ENCODE assay signal across 2 cellular contexts in the genomic region with DNA sequence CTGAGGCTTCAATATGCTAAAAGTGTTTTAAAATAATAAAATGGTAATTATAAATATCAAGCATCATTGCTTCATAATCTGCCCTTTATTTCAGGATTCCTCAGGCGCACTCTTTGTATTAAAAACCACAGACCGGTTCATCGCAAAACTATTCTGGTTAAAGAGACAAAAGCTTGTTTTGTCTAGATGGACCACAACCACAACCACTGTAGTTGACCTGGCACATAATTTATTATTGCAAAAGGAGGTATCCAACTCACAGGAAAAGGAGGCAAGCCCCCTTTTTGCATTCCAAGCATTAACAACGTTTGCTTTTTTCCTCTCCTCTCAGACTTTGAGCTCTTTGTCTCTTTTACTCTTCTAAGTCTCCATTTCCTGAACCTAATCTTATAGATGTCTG.
TF ChIP-seq lines count a peak whose summit lies in the region.

No MANE protein-coding gene starts in this region.

TF ChIP-seq in H1, 55 proteins besides CTCF, POLR2A, EP300 and RAD21:
- TF ChIP-seq RXRA (IDR thresholded peaks at IDR 0.05; ENCODE audit: insufficient read depth, low read depth, low read length) (no peak), JUN (IDR thresholded peaks at IDR 0.05; ENCODE audit: low read depth, low read length) (no peak), RFX5 (IDR thresholded peaks at IDR 0.05; ENCODE audit: borderline replicate concordance, low read depth, low read length) (no peak), KDM5A (IDR thresholded peaks at IDR 0.05; ENCODE audit: low read length) (no peak), EGR1 (IDR thresholded peaks at IDR 0.05; ENCODE audit: borderline replicate concordance, low read depth, low read length) (no peak), PHF8 (conservative IDR thresholded peaks at IDR 0.05; ENCODE audit: low read depth, low read length) (no peak), TCF12 (IDR thresholded peaks at IDR 0.05; ENCODE audit: low read depth, low read length) (no peak)
- TF ChIP-seq, protein P1, sequence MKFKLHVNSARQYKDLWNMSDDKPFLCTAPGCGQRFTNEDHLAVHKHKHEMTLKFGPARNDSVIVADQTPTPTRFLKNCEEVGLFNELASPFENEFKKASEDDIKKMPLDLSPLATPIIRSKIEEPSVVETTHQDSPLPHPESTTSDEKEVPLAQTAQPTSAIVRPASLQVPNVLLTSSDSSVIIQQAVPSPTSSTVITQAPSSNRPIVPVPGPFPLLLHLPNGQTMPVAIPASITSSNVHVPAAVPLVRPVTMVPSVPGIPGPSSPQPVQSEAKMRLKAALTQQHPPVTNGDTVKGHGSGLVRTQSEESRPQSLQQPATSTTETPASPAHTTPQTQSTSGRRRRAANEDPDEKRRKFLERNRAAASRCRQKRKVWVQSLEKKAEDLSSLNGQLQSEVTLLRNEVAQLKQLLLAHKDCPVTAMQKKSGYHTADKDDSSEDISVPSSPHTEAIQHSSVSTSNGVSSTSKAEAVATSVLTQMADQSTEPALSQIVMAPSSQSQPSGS (IDR thresholded peaks at IDR 0.05; ENCODE audit: low read length): no peak

TF ChIP-seq in SK-N-SH, 30 proteins besides CTCF, POLR2A, EP300 and RAD21:
- TF ChIP-seq FOXM1 (IDR thresholded peaks at IDR 0.05; ENCODE audit: low read depth) (no peak), MEF2A (IDR thresholded peaks at IDR 0.05; ENCODE audit: borderline replicate concordance, low read depth) (no peak), GATA2 (CRISPR knock-in tag; IDR thresholded peaks at IDR 0.05) (no peak), NFIC (IDR thresholded peaks at IDR 0.05; ENCODE audit: borderline replicate concordance) (no peak), SMC3 (IDR thresholded peaks at IDR 0.05; ENCODE audit: low read depth, low read length) (no peak), TAF1 (IDR thresholded peaks at IDR 0.05; ENCODE audit: borderline replicate concordance, low read depth, low read length) (no peak), MXI1 (IDR thresholded peaks at IDR 0.05; ENCODE audit: low read depth, low read length) (no peak), RXRA (IDR thresholded peaks at IDR 0.05; ENCODE audit: borderline replicate concordance, low read depth) (no peak), RCOR1 (IDR thresholded peaks at IDR 0.05; ENCODE audit: low read length) (no peak), CHD2 (IDR thresholded peaks at IDR 0.05; ENCODE audit: low read length, partially characterized antibody) (no peak)
- TF ChIP-seq, protein P2, sequence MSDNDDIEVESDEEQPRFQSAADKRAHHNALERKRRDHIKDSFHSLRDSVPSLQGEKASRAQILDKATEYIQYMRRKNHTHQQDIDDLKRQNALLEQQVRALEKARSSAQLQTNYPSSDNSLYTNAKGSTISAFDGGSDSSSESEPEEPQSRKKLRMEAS (IDR thresholded peaks at IDR 0.05; ENCODE audit: low read depth): no peak
- TF ChIP-seq, protein P3, sequence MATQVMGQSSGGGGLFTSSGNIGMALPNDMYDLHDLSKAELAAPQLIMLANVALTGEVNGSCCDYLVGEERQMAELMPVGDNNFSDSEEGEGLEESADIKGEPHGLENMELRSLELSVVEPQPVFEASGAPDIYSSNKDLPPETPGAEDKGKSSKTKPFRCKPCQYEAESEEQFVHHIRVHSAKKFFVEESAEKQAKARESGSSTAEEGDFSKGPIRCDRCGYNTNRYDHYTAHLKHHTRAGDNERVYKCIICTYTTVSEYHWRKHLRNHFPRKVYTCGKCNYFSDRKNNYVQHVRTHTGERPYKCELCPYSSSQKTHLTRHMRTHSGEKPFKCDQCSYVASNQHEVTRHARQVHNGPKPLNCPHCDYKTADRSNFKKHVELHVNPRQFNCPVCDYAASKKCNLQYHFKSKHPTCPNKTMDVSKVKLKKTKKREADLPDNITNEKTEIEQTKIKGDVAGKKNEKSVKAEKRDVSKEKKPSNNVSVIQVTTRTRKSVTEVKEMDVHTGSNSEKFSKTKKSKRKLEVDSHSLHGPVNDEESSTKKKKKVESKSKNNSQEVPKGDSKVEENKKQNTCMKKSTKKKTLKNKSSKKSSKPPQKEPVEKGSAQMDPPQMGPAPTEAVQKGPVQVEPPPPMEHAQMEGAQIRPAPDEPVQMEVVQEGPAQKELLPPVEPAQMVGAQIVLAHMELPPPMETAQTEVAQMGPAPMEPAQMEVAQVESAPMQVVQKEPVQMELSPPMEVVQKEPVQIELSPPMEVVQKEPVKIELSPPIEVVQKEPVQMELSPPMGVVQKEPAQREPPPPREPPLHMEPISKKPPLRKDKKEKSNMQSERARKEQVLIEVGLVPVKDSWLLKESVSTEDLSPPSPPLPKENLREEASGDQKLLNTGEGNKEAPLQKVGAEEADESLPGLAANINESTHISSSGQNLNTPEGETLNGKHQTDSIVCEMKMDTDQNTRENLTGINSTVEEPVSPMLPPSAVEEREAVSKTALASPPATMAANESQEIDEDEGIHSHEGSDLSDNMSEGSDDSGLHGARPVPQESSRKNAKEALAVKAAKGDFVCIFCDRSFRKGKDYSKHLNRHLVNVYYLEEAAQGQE (IDR thresholded peaks at IDR 0.05; ENCODE audit: low read depth, low read length): no peak
